Comparison of ENCODE assay signal across 10 cellular contexts in the genomic region with DNA sequence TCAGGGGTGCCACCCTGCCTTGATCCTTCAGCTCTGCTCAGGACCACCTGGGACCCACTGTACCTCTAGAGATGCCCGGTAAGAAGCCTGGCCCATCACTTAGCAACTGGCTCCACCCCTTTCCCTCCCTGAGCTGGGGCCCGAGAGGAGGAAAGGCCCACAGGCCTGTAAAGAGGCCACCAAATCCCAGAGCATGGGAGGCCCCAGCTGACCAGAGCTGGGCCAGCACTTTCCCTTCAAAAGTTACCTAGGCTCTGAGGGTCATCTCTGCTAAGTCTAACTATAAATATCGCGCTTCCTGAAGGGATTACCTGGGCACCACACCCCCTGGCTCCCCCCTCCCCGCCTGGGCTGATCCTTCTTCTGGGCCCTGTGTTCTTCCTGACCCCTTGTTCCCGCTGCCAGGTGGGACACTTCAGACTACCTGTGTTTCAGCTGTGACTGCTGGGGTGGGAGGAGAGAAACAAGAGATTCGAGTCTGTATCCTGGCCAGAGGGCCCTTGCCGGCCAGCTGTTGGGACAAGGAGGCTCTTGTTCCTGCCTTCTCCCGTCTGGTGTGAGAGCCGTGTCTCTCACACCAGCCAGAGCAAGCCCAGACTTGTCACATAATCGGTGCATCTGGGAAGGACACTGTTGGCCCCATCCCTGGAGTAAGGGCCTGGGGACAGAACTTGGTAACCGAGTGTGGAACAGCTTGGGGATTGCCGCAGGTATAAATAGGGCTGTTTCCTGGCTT. TPM values are rescaled to one million over a fixed set of nuclear protein-coding genes. Genes with fewer than 3 reads are reported as not detected.
A peak's percentile ranks its signal among the peaks of the same experiment; 100 is the strongest.
DNase-seq lines count a peak whose midpoint lies in the region; TF ChIP-seq lines count a peak whose summit lies in the region.
"Had no signal": no experiment of that assay in that cellular context is flagged by ENCODE, and none has a peak within 500 bp of the region (broad histone marks: within the 10 kb centered on the region; RNA-seq: fewer than 3 reads in every experiment).

No MANE protein-coding gene starts in this region.

- no peak overlapping the region for H3K4me3 Mint-ChIP-seq in mesothelial cell of epicardium
- H3K4me3 Mint-ChIP-seq: naive thymus-derived CD4-positive, alpha-beta T cell had no signal

- no peaks in the 10 kb centered on the region for H3K27me3 Mint-ChIP-seq in mesothelial cell of epicardium (ENCODE audit: low read depth)

- H3K4me1 ChIP-seq in thyroid gland (peaks cover 0 to 26% of the 10 kb centered on the region in 2 donors), adrenal gland (replicated peaks in 1 of 2) (no peaks in the 10 kb centered on the region)

- H3K4me3 ChIP-seq in thyroid gland (replicated peaks in 1 of 3) (no peak overlapping the region), adrenal gland (no peak overlapping the region)

- H3K36me3 ChIP-seq in thyroid gland (no peaks in the 10 kb centered on the region), adrenal gland (replicated peaks in 1 of 2) (no peaks in the 10 kb centered on the region)

- H3K27me3 ChIP-seq in thyroid gland (no peaks in the 10 kb centered on the region), adrenal gland (no peaks in the 10 kb centered on the region)

- peak overlapping the region; percentile 37 to 69 (median 38) for H3K27ac ChIP-seq in thyroid gland
- H3K27ac ChIP-seq in adrenal gland, result peak overlapping the region in 1 of 5 donors; percentile 47

- H3K4me1 Mint-ChIP-seq in mesothelial cell of epicardium, result peaks cover 36% of the 10 kb centered on the region

- intact Hi-C loops in thyroid gland (cut with DNase I) (loop anchor here (5.0 kb wide), 1 partner anchor 82 kb away; no protein-coding TSS in a partner anchor), adrenal gland (cut with DNase I) (loop anchor here (5.0 kb wide), 1 partner anchor 87 kb away; no protein-coding TSS in a partner anchor)

- peak; percentile 65 to 72 for DNase-seq in NCI-H526 (lab: John Stamatoyannopoulos, UW)
- peak; percentile 74 for DNase-seq in ecto neural progenitor cell (ENCODE audit: low spot score)
- no peak for DNase-seq in mesothelial cell of epicardium (ENCODE audit: low spot score in 2 of 2, unreplicated experiment in 2 of 2)
- DNase-seq in thyroid gland, result peak; percentile 61 to 70
- no peak for DNase-seq in adrenal gland
- no peak for DNase-seq in GM19240 (ENCODE audit: insufficient read length, low spot score)
- no peak for DNase-seq in erythroblast (lab: John Stamatoyannopoulos, UW)
- DNase-seq: naive thymus-derived CD4-positive, alpha-beta T cell; NCI-H187 treated with DMSO at 0.1 percent for 48 hours; stimulated activated naive CD4-positive, alpha-beta T cell treated with Interleukin-2 at 50 U/mL for 16 hours had no signal

- 36 to 54% methylated on average over 10 to 13 of the region's 13 CpGs for WGBS in thyroid gland, 2 donors
- WGBS in adrenal gland, 4 donors, result 75 to 78% (median 77%) methylated on average over 11 to 13 of the region's 13 CpGs

- no peaks in the 10 kb centered on the region for H3K9me3 Mint-ChIP-seq in mesothelial cell of epicardium
- H3K9me3 Mint-ChIP-seq: naive thymus-derived CD4-positive, alpha-beta T cell had no signal

- H3K27ac Mint-ChIP-seq in mesothelial cell of epicardium, result peak overlapping the region; percentile 94

- no peaks in the 10 kb centered on the region for H3K9me3 ChIP-seq in thyroid gland
- H3K9me3 ChIP-seq in adrenal gland (replicated peaks in 1 of 3), result no peaks in the 10 kb centered on the region

- TF ChIP-seq POLR2A in thyroid gland (IDR thresholded peaks at IDR 0.05) (no peak), adrenal gland (IDR thresholded peaks at IDR 0.05) (no peak), erythroblast (IDR thresholded peaks at IDR 0.05; ENCODE audit: low read length) (no peak)

- TF ChIP-seq CTCF in mesothelial cell of epicardium (IDR thresholded peaks at IDR 0.05; ENCODE audit: unreplicated experiment), result no peak
- TF ChIP-seq CTCF in thyroid gland (IDR thresholded peaks at IDR 0.05), result no peak
- TF ChIP-seq CTCF in adrenal gland (IDR thresholded peaks at IDR 0.05), result no peak

- no peaks in the 10 kb centered on the region for H3K36me3 Mint-ChIP-seq in mesothelial cell of epicardium
- H3K36me3 Mint-ChIP-seq: naive thymus-derived CD4-positive, alpha-beta T cell had no signal

RNA-seq across cellular contexts. Expression of gene ANKRD2, which starts 22.8 kb away (rescaled TPM):
- 0.20 to 0.24 TPM (median 0.20 TPM) in 3 replicates for total RNA-seq in mesothelial cell of epicardium
- not detected for total RNA-seq in thyroid gland
- total RNA-seq in adrenal gland, result 1 to 10 TPM in 5 of 8 donors, under 1 TPM in 1, not detected in 2; 0.84 to 2.9 (median 2.5) TPM
- polyA plus RNA-seq in adrenal gland, result under 1 TPM; 0.24 to 0.81 (median 0.72) TPM
- polyA plus RNA-seq: naive thymus-derived CD4-positive, alpha-beta T cell had no signal

RNA-seq across cellular contexts. Expression of gene HOGA1, which starts 34.4 kb away (rescaled TPM):
- total RNA-seq in mesothelial cell of epicardium, result 0.31 to 0.50 TPM (median 0.40 TPM) in 3 replicates
- 1 to 10 TPM in 2 of 4 donors, under 1 TPM in 2; 0.67 to 4.5 (median 0.93) TPM for total RNA-seq in thyroid gland
- 10 to 100 TPM in 6 of 8 donors, 1 to 10 TPM in 2; 8.0 to 30.8 (median 16.2) TPM for total RNA-seq in adrenal gland
- polyA plus RNA-seq in adrenal gland, result 10 to 100 TPM in 2 of 3 donors, 1 to 10 TPM in 1; 3.2 to 13.6 (median 12.1) TPM
- total RNA-seq: naive thymus-derived CD4-positive, alpha-beta T cell had no signal
- polyA plus RNA-seq: naive thymus-derived CD4-positive, alpha-beta T cell had no signal

RNA-seq across cellular contexts. Expression of gene C10orf62, which starts 39.8 kb away (rescaled TPM):
- total RNA-seq in mesothelial cell of epicardium (not detected in 3 replicates), thyroid gland (1 to 10 TPM in 2 of 4 donors, not detected in 2; 1.0 to 1.1 TPM), adrenal gland (1 to 10 TPM in 3 of 8 donors, under 1 TPM in 2, not detected in 3; 0.47 to 2.3 (median 1.1) TPM)
- polyA plus RNA-seq in adrenal gland, result 1 to 10 TPM in 1 of 3 donors, under 1 TPM in 2; 0.26 to 1.3 (median 0.44) TPM
- total RNA-seq: naive thymus-derived CD4-positive, alpha-beta T cell had no signal
- polyA plus RNA-seq: naive thymus-derived CD4-positive, alpha-beta T cell had no signal

RNA-seq across cellular contexts. Expression of gene UBTD1, which starts 51.0 kb away (rescaled TPM):
- total RNA-seq in mesothelial cell of epicardium (9.1 to 9.4 TPM (median 9.4 TPM) in 3 replicates), thyroid gland (10 to 100 TPM in 3 of 4 donors, 1 to 10 TPM in 1; 7.8 to 27.8 (median 20.0) TPM), adrenal gland (10 to 100 TPM; 11.6 to 24.2 (median 13.4) TPM)
- polyA plus RNA-seq in adrenal gland, result 10 to 100 TPM in 2 of 3 donors, 1 to 10 TPM in 1; 1.4 to 20.6 (median 17.4) TPM

RNA-seq across cellular contexts. Expression of gene MMS19, which starts 51.5 kb away (rescaled TPM):
- total RNA-seq in mesothelial cell of epicardium, result 82.5 to 88.1 TPM (median 84.9 TPM) in 3 replicates
- total RNA-seq in thyroid gland, result 10 to 100 TPM; 64.7 to 85.7 (median 75.2) TPM
- 100 to 1,000 TPM in 1 of 8 donors, 10 to 100 TPM in 7; 38.7 to 139 (median 58.6) TPM for total RNA-seq in adrenal gland
- 10 to 100 TPM; 46.8 to 79.8 (median 68.4) TPM for polyA plus RNA-seq in adrenal gland

Comparison
In these comparisons a context has a peak if more than half of its experiments do, and no peak if none do; other contexts are left out.
1. DNase-seq: peak in NCI-H526 (2 of 2), ecto neural progenitor cell (single experiment) and thyroid gland (2 of 2); none in mesothelial cell of epicardium (0 of 2), adrenal gland (0 of 7), GM19240 (single experiment) and erythroblast (0 of 2).